Comparison of ENCODE assay signal across 21 cellular contexts in the genomic region with DNA sequence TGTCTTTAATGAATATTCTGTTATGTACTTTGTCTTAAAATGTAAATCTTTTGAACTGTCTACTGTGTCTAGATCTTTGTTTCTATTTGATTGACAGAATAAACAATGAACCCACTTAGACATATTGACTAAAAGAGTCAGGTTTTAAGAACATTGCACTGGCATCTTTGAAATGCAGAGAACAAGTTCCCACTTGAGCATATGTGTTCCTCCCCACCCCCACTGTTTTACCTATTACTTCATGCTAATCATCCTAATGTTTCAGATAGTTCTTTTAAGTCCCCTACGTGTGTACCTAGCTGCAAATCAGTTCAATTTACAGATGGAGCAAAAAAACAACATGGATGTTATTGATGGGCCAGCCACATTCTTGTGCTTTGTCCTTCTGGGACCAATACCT. TPM values are rescaled to one million over a fixed set of nuclear protein-coding genes. Genes with fewer than 3 reads are reported as not detected.
A peak's percentile ranks its signal among the peaks of the same experiment; 100 is the strongest.
DNase-seq lines count a peak whose midpoint lies in the region; ATAC-seq, FAIRE-seq and TF ChIP-seq lines count a peak whose summit lies in the region.
"Had no signal": no experiment of that assay in that cellular context is flagged by ENCODE, and none has a peak within 500 bp of the region (broad histone marks: within the 10 kb centered on the region; RNA-seq: fewer than 3 reads in every experiment).

No MANE protein-coding gene starts in this region.

- no peaks in the 10 kb centered on the region for H3K27me3 Mint-ChIP-seq in activated naive CD8-positive, alpha-beta T cell
- no peaks in the 10 kb centered on the region for H3K27me3 Mint-ChIP-seq in CD14-positive monocyte (ENCODE audit: low read depth in 3 of 3)

- no peaks in the 10 kb centered on the region for H4K20me1 ChIP-seq in BLaER1

- peak overlapping the region; percentile 12 for H3K4me3 Mint-ChIP-seq in activated naive CD8-positive, alpha-beta T cell
- no peak overlapping the region for H3K4me3 Mint-ChIP-seq in CD14-positive monocyte

- H3K27ac Mint-ChIP-seq in activated naive CD8-positive, alpha-beta T cell: no peak overlapping the region
- no peak overlapping the region for H3K27ac Mint-ChIP-seq in CD14-positive monocyte

- H3K27ac ChIP-seq in BLaER1 (no peak overlapping the region), left lung (no peak overlapping the region)
- H3K27ac ChIP-seq: pancreas, testis, VCaP had no signal

- ATAC-seq in left lung: peak; percentile 33
- ATAC-seq in HG03378 (IDR thresholded peaks at IDR 0.05; ENCODE audit: unreplicated experiment): no peak
- ATAC-seq in left cardiac atrium: no peak
- ATAC-seq: pancreas, Right ventricle myocardium inferior had no signal

- H3K4me1 ChIP-seq in BLaER1: peaks cover 23% of the 10 kb centered on the region
- H3K4me1 ChIP-seq in left lung: no peaks in the 10 kb centered on the region
- H3K4me1 ChIP-seq: pancreas, testis had no signal

- H3K36me3 ChIP-seq in BLaER1 (no peaks in the 10 kb centered on the region), left lung (no peaks in the 10 kb centered on the region)
- H3K36me3 ChIP-seq: HAP-1, pancreas had no signal

- TF ChIP-seq CTCF in left lung (IDR thresholded peaks at IDR 0.05) (no peak), CD14-positive monocyte (IDR thresholded peaks at IDR 0.05) (no peak)

- DNase-seq in GM18507 (ENCODE audit: extremely low spot score, insufficient read length, low read depth): no peak
- no peak for DNase-seq in left lung
- no peak for DNase-seq in left cardiac atrium
- no peak for DNase-seq in nucleus accumbens (lab: John Stamatoyannopoulos, UW)
- no peak for DNase-seq in CD14-positive monocyte (ENCODE audit: low spot score)
- DNase-seq: activated CD8-positive, alpha-beta memory T cell treated with anti-CD3 and anti-CD28 coated beads for 24 hours; amniotic stem cell; cerebellar nuclear complex; hippocampal formation; kidney glomerular epithelial cell; NCI-H1417 treated with DMSO at 0.1 percent for 48 hours; NCI-H2227 treated with DMSO at 0.1 percent for 48 hours; NK-92 treated with Interleukin-12 subunit alpha and Interleukin-12 subunit beta, amount 100 ng/mL, for 24 hours; pancreas; testis had no signal

- H3K9ac ChIP-seq in BLaER1: peak overlapping the region; percentile 12; the same call in 1 of the 2 replicates

- peaks cover 4% of the 10 kb centered on the region for H3K36me3 Mint-ChIP-seq in activated naive CD8-positive, alpha-beta T cell
- H3K36me3 Mint-ChIP-seq in CD14-positive monocyte: no peaks in the 10 kb centered on the region

- peaks cover 25% of the 10 kb centered on the region for H3K9me3 ChIP-seq in BLaER1
- no peaks in the 10 kb centered on the region for H3K9me3 ChIP-seq in left lung
- H3K9me3 ChIP-seq: HAP-1, pancreas, testis had no signal

- intact Hi-C loops in left lung (cut with DNase I): no loop called here
- intact Hi-C loops in left cardiac atrium (cut with DNase I): no loop called here
- intact Hi-C loops in CD14-positive monocyte (cut with micrococcal nuclease): no loop called here

- H3K4me1 Mint-ChIP-seq in activated naive CD8-positive, alpha-beta T cell (ENCODE audit: low read depth): peaks cover 10% of the 10 kb centered on the region
- peaks cover 11% of the 10 kb centered on the region for H3K4me1 Mint-ChIP-seq in CD14-positive monocyte

- H3K27me3 ChIP-seq in BLaER1 (no peaks in the 10 kb centered on the region), left lung (no peaks in the 10 kb centered on the region)
- H3K27me3 ChIP-seq: pancreas, testis had no signal

- peak overlapping the region; percentile 29; the same call in 1 of the 2 replicates for H3K4me3 ChIP-seq in BLaER1
- no peak overlapping the region for H3K4me3 ChIP-seq in left lung
- H3K4me3 ChIP-seq: HAP-1, pancreas, testis had no signal

- no peaks in the 10 kb centered on the region for H3K9me3 Mint-ChIP-seq in activated naive CD8-positive, alpha-beta T cell (ENCODE audit: low read depth)
- peaks cover 0 to 6% (median 4%) of the 10 kb centered on the region in 7 donors for H3K9me3 Mint-ChIP-seq in CD14-positive monocyte

- H3K4me2 ChIP-seq in BLaER1: peak overlapping the region; percentile 63

- peak; percentile 71 for FAIRE-seq in GM18507 (lab: Jason Lieb, UNC)
- FAIRE-seq: pancreas had no signal

RNA-seq across cellular contexts. Expression of gene TCF12, which starts 11.7 kb away (rescaled TPM):
- total RNA-seq in left lung (100 to 1,000 TPM; 106 to 116 TPM), left cardiac atrium (10 to 100 TPM; 44.0 to 53.9 TPM)
- 10 to 100 TPM; 27.6 to 52.5 TPM for polyA plus RNA-seq in CD14-positive monocyte
